In the genomic region with DNA sequence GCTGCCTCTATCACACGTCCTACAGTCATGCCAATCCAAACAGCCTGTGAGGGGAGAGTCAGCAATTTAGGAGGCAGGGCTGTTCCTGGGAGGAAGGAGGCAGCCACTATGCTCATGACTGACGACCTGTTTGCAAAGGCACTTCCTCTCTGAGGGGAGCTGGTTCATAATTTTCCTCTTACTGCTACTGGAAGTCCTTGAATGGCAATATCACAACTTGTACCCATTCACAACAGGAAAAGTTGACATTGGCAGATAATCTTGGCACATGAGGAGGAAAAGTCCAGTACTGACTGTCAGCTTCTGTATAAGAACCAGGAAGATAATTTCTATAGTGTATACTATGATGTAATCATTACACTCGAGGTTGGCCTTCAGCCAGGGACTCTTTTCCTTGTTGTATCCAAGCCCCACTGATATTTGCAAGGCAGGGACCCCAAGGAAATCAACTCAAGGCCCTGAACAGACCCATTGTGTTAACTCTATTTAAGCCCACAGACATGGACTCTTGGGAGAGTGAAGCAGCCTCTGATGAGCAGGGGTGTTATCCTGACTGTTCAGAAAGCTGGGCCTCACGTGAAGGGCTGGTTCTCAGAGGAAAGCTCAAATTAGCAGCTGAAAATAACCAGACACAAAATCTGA, we compare ENCODE assay signal across 17 cellular contexts.
DNase-seq lines count a peak whose midpoint lies in the region; ATAC-seq and TF ChIP-seq lines count a peak whose summit lies in the region.
"Had no signal": no experiment of that assay in that cellular context is flagged by ENCODE, and none has a peak within 500 bp of the region (broad histone marks: within the 10 kb centered on the region; RNA-seq: fewer than 3 reads in every experiment).

No MANE protein-coding gene starts in this region.

- TF ChIP-seq POLR2A in body of pancreas (IDR thresholded peaks at IDR 0.05) (no peak), stomach (IDR thresholded peaks at IDR 0.05) (no peak)

- H3K27me3 Mint-ChIP-seq in T-helper 2 cell treated with Interferon-gamma antibody and Interleukin-4, amounts not matched to agents 5 μg/mL and 100 μg/mL, for 36 hours (ENCODE audit: low read depth): no peaks in the 10 kb centered on the region
- H3K27me3 Mint-ChIP-seq: activated naive CD4-positive, alpha-beta T cell treated with anti-CD3 and anti-CD28 coated beads, Interleukin-2, amount 50 U/mL, for 24 hours had no signal

- H3K9me3 ChIP-seq in body of pancreas (no peaks in the 10 kb centered on the region), stomach (no peaks in the 10 kb centered on the region)
- H3K9me3 ChIP-seq: suprapubic skin had no signal

- H3K4me3 Mint-ChIP-seq in T-helper 2 cell treated with Interferon-gamma antibody and Interleukin-4, amounts not matched to agents 5 μg/mL and 100 μg/mL, for 36 hours: no peak overlapping the region
- H3K4me3 Mint-ChIP-seq: activated naive CD4-positive, alpha-beta T cell treated with anti-CD3 and anti-CD28 coated beads, Interleukin-2, amount 50 U/mL, for 24 hours; CD8-positive, alpha-beta T cell; H9; neural crest cell had no signal

- intact Hi-C loops in body of pancreas (cut with DNase I): no loop called here
- intact Hi-C loops in stomach (cut with DNase I; ENCODE audit: low total_unique reads): no loop called here

- DNase-seq in DMS53 (lab: John Stamatoyannopoulos, UW) (peak; percentile 33), DMS53 treated with DMSO at 0.1 percent for 48 hours (lab: John Stamatoyannopoulos, UW; ENCODE audit: unreplicated experiment) (no peak), body of pancreas (peak; percentile 45 to 61 (median 52)), left lobe of liver (ENCODE audit: low spot score) (no peak), stomach (peak; percentile 54), glomerular visceral epithelial cell (ENCODE audit: extremely low spot score) (no peak), T1000 (lab: John Stamatoyannopoulos, UW) (no peak)
- DNase-seq in T-helper 2 cell treated with Interferon-gamma antibody and Interleukin-4, amounts not matched to agents 5 μg/mL and 100 μg/mL, for 36 hours (ENCODE audit: low spot score): no peak
- DNase-seq: 8988T; CD8-positive, alpha-beta T cell; H9; NCI-H510A had no signal

- H3K4me3 ChIP-seq in body of pancreas (no peak overlapping the region), stomach (no peak overlapping the region)
- H3K4me3 ChIP-seq: skin epidermis, suprapubic skin had no signal

- 22 to 25% methylated on average over 4 of the region's 4 CpGs for WGBS in body of pancreas, 2 donors
- 20 to 29% (median 23%) methylated on average over 4 of the region's 4 CpGs for WGBS in stomach, 5 donors

- no peaks in the 10 kb centered on the region for H3K4me1 Mint-ChIP-seq in T-helper 2 cell treated with Interferon-gamma antibody and Interleukin-4, amounts not matched to agents 5 μg/mL and 100 μg/mL, for 36 hours (ENCODE audit: low read depth)
- H3K4me1 Mint-ChIP-seq: activated naive CD4-positive, alpha-beta T cell treated with anti-CD3 and anti-CD28 coated beads, Interleukin-2, amount 50 U/mL, for 24 hours had no signal

- peak; percentile 85 for ATAC-seq in body of pancreas
- peak; percentile 39 for ATAC-seq in left lobe of liver
- ATAC-seq: CD8-positive, alpha-beta T cell had no signal

- peaks cover 4% of the 10 kb centered on the region for H3K9me3 Mint-ChIP-seq in T-helper 2 cell treated with Interferon-gamma antibody and Interleukin-4, amounts not matched to agents 5 μg/mL and 100 μg/mL, for 36 hours
- H3K9me3 Mint-ChIP-seq: H9 had no signal

- no peak for TF ChIP-seq CTCF in body of pancreas (IDR thresholded peaks at IDR 0.05)
- TF ChIP-seq CTCF in stomach (IDR thresholded peaks at IDR 0.05): no peak

- TF ChIP-seq EP300 in stomach (IDR thresholded peaks at IDR 0.05): peak; percentile 33

- no peaks in the 10 kb centered on the region for H3K36me3 Mint-ChIP-seq in T-helper 2 cell treated with Interferon-gamma antibody and Interleukin-4, amounts not matched to agents 5 μg/mL and 100 μg/mL, for 36 hours (ENCODE audit: low read depth)
- H3K36me3 Mint-ChIP-seq: activated naive CD4-positive, alpha-beta T cell treated with anti-CD3 and anti-CD28 coated beads, Interleukin-2, amount 50 U/mL, for 24 hours; CD8-positive, alpha-beta T cell had no signal

- H3K36me3 ChIP-seq in body of pancreas (replicated peaks in 1 of 2; ENCODE audit: insufficient read depth in 1 of 2, low read depth in 2 of 2): no peaks in the 10 kb centered on the region
- H3K36me3 ChIP-seq in stomach: no peaks in the 10 kb centered on the region
- H3K36me3 ChIP-seq: suprapubic skin had no signal

- no peaks in the 10 kb centered on the region for H3K27me3 ChIP-seq in body of pancreas
- H3K27me3 ChIP-seq in stomach: no peaks in the 10 kb centered on the region
- H3K27me3 ChIP-seq: suprapubic skin had no signal

- H3K27ac ChIP-seq in body of pancreas (peak overlapping the region in 2 of 4 donors; percentile 16 to 59), stomach (peak overlapping the region in 3 of 5 donors; percentile 21 to 60 (median 45))
- H3K27ac ChIP-seq: HL-60, suprapubic skin had no signal

- H3K4me1 ChIP-seq in body of pancreas: peaks cover 12% of the 10 kb centered on the region
- peaks cover 0 to 14% (median 6%) of the 10 kb centered on the region in 4 donors for H3K4me1 ChIP-seq in stomach

- H3K27ac Mint-ChIP-seq in T-helper 2 cell treated with Interferon-gamma antibody and Interleukin-4, amounts not matched to agents 5 μg/mL and 100 μg/mL, for 36 hours: no peak overlapping the region
- H3K27ac Mint-ChIP-seq: activated naive CD4-positive, alpha-beta T cell treated with anti-CD3 and anti-CD28 coated beads, Interleukin-2, amount 50 U/mL, for 24 hours; CD8-positive, alpha-beta T cell; H9 had no signal

Comparison
In these comparisons a context has a peak if more than half of its experiments do, and no peak if none do; other contexts are left out.
1. DNase-seq: peak in DMS53 (single experiment), body of pancreas (4 of 4) and stomach (single experiment); none in DMS53 treated with DMSO at 0.1 percent for 48 hours (single experiment), left lobe of liver (single experiment), glomerular visceral epithelial cell (single experiment), T1000 (single experiment) and T-helper 2 cell treated with Interferon-gamma antibody and Interleukin-4, amounts not matched to agents 5 μg/mL and 100 μg/mL, for 36 hours (single experiment).